Comparison of ENCODE assay signal across 22 cellular contexts in genomic region chr1:244340396-244340795, GRCh38.
"Had no signal": no experiment of that assay in that cellular context is flagged by ENCODE, and none has a peak within 500 bp of the region (broad histone marks: within the 10 kb centered on the region; RNA-seq: fewer than 3 reads in every experiment).

No MANE protein-coding gene starts in this region.

- H3K27me3 ChIP-seq: body of pancreas, colonic mucosa, foreskin keratinocyte, stomach, tibial artery had no signal

- H3K9me3 ChIP-seq: body of pancreas, colonic mucosa, prostate gland, stomach, tibial artery had no signal

- FAIRE-seq: kidney, small intestine had no signal

- ATAC-seq: activated CD4-positive, alpha-beta T cell treated with anti-CD3 and anti-CD28 coated beads for 36 hours; activated CD8-positive, alpha-beta T cell treated with anti-CD3 and anti-CD28 coated beads for 36 hours; activated T-cell treated with anti-CD3 and anti-CD28 coated beads, Interleukin-2, amount 50 U/mL, for 72 hours; body of pancreas; foreskin keratinocyte; left ventricle myocardium superior; naive thymus-derived CD8-positive, alpha-beta T cell; right cardiac atrium; T-helper 17 cell had no signal

- H3K4me3 ChIP-seq: body of pancreas, colonic mucosa, prostate gland, stomach, tibial artery had no signal

- DNase-seq: activated CD4-positive, alpha-beta T cell treated with anti-CD3 and anti-CD28 coated beads for 36 hours; activated CD8-positive, alpha-beta memory T cell treated with anti-CD3 and anti-CD28 coated beads, Interleukin-2, amount 50 U/mL, for 48 hours; activated CD8-positive, alpha-beta T cell treated with anti-CD3 and anti-CD28 coated beads for 36 hours; activated gamma-delta T cell; activated T-cell treated with anti-CD3 and anti-CD28 coated beads, Interleukin-2, amount 50 U/mL, for 72 hours; amniotic stem cell; body of pancreas; central memory CD4-positive, alpha-beta T cell; colonic mucosa; effector CD8-positive, alpha-beta T cell; foreskin keratinocyte; glutamatergic neuron; kidney; left ventricle myocardium superior; naive thymus-derived CD8-positive, alpha-beta T cell; right cardiac atrium; small intestine; stomach; T-helper 17 cell; tibial artery; WERI-Rb-1 had no signal

- H3K36me3 ChIP-seq: colonic mucosa, prostate gland, stomach, tibial artery, WERI-Rb-1 had no signal

- H3K27ac ChIP-seq: body of pancreas, colonic mucosa, foreskin keratinocyte, prostate gland, stomach, tibial artery, WERI-Rb-1 had no signal

- H3K4me1 ChIP-seq: body of pancreas, colonic mucosa, prostate gland, tibial artery had no signal
